16 cellular contexts compared by ENCODE assay signal in the genomic region with DNA sequence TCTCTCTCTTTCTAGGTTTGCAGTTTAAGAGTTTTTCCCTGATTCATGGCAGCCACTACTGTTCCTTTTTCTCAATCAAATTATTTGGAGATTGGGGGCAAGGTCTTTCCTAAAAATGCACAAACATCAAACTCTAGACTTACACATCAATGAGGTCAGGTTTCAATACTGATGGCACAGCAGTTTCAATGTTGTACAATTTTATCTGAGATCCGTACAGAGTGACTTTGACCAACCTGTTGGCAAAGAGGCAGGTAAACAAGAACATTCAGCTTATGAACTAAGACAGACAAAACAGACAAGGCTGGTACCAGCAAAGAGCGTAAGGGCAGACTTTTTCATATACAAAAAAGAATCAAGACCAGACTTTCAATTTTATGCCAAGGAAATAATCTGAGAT. TPM values are rescaled to one million over a fixed set of nuclear protein-coding genes. Genes with fewer than 3 reads are reported as not detected.
"Had no signal": no experiment of that assay in that cellular context is flagged by ENCODE, and none has a peak within 500 bp of the region (broad histone marks: within the 10 kb centered on the region; RNA-seq: fewer than 3 reads in every experiment).

No MANE protein-coding gene starts in this region.

- H3K9me3 ChIP-seq: body of pancreas, tibial nerve, vagina had no signal

- H3K27ac ChIP-seq: body of pancreas, tibial nerve, vagina had no signal

- H3K4me3 ChIP-seq: body of pancreas, smooth muscle cell, tibial nerve, vagina had no signal

- H3K27ac Mint-ChIP-seq: progenitor cell of endocrine pancreas had no signal

- H3K4me1 ChIP-seq: body of pancreas, tibial nerve, vagina had no signal

- DNase-seq: activated CD4-positive, alpha-beta T cell treated with anti-CD3 and anti-CD28 coated beads for 1 hour; activated CD8-positive, alpha-beta memory T cell treated with anti-CD3 and anti-CD28 coated beads for 24 hours; activated gamma-delta T cell treated with Interleukin-2 at 50 U/mL for 16 hours; body of pancreas; effector memory CD4-positive, alpha-beta T cell; erythroblast; nucleus accumbens; right cardiac atrium; T-helper 9 cell had no signal

- ATAC-seq: body of pancreas, right cardiac atrium had no signal

- H3K27me3 Mint-ChIP-seq: progenitor cell of endocrine pancreas had no signal

- H3K27me3 ChIP-seq: body of pancreas, tibial nerve, vagina had no signal

RNA-seq across cellular contexts. Expression of gene GSG1L, which starts 58.0 kb away (rescaled TPM):
- total RNA-seq: body of pancreas, kidney epithelial cell, myocyte, subcutaneous adipose tissue, tibial nerve, vagina had no signal
- polyA plus RNA-seq: smooth muscle cell had no signal
